Comparison of ENCODE assay signal across 16 cellular contexts in the genomic region with DNA sequence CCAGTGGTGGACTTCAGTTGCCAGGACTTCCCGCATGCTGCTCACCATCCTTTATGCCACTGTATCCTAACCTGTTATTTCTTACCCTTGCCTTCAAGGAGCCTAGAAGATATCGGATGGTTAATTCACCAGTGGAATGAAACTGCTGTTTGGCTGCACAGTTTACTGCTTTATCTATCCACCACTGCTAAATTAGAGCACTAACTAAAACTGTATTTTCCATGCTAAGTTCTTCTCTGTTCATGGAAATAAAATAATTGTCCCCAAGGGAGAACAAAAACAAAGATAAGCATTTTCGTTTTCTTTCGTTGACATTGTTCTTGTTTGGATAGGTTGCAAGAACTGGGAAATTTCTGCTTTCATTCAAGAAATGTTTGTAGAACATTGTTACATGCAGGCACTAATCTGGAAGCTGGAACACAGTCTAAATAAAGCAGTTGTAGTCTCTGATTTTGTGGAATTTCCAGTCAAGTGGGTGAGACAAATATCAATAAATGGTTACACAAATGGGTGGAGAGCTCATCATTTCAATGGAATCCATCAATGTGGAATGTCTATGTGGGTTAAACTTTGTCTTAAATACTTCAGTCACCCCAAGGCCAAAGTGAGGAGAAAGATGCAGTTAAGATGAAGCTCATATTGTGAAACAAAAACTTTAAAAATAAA. TPM values are rescaled to one million over a fixed set of nuclear protein-coding genes. Genes with fewer than 3 reads are reported as not detected.
A peak's percentile ranks its signal among the peaks of the same experiment; 100 is the strongest.
DNase-seq lines count a peak whose midpoint lies in the region; ATAC-seq and TF ChIP-seq lines count a peak whose summit lies in the region.
"Had no signal": no experiment of that assay in that cellular context is flagged by ENCODE, and none has a peak within 500 bp of the region (broad histone marks: within the 10 kb centered on the region; RNA-seq: fewer than 3 reads in every experiment).

No MANE protein-coding gene starts in this region.

- ATAC-seq in PC-3: peak; percentile 22
- ATAC-seq in GM21447 (IDR thresholded peaks at IDR 0.05; ENCODE audit: unreplicated experiment): no peak
- ATAC-seq: esophagus mucosa; stimulated activated naive CD8-positive, alpha-beta T cell treated with anti-CD3 and anti-CD28 coated beads, Interleukin-15, amount 100 ng/mL, for 72 hours had no signal

- peak overlapping the region; percentile 79 for H3K27ac ChIP-seq in PC-3 (ENCODE audit: low read length)
- H3K27ac ChIP-seq in fibroblast of lung (ENCODE audit: insufficient read depth, low read length): no peak overlapping the region

- H3K4me1 ChIP-seq in PC-3 (ENCODE audit: insufficient read depth, low read length) (peaks cover 52% of the 10 kb centered on the region), fibroblast of lung (ENCODE audit: control insufficient read depth, extremely low read depth, insufficient read depth, low read length) (peaks cover 5% of the 10 kb centered on the region)

- intact Hi-C loops in PC-3 (cut with micrococcal nuclease): loop anchor here (10.0 kb wide), 1 partner anchor 370 kb away; no protein-coding TSS in a partner anchor

- H3K4me3 ChIP-seq in PC-3 (ENCODE audit: low read length) (peak overlapping the region; percentile 24; the same call in 1 of the 2 replicates), fibroblast of lung (replicated peaks in 1 of 4; ENCODE audit: control extremely low read depth in 1 of 4, insufficient read depth in 1 of 4, low read depth in 3 of 4, low read length in 4 of 4) (no peak overlapping the region)
- H3K4me3 ChIP-seq: left lung had no signal

- no peaks in the 10 kb centered on the region for H3K9me2 ChIP-seq in PC-3 (replicated peaks; ENCODE audit: low read length)

- peak; percentile 48 for DNase-seq in EH (ENCODE audit: low read depth)
- peak; percentile 86 for DNase-seq in PC-3
- peak; percentile 34 to 49 for DNase-seq in fibroblast of lung (ENCODE audit: low read depth in 2 of 2)
- no peak for DNase-seq in progenitor cell of endocrine pancreas (ENCODE audit: low spot score, unreplicated experiment)
- DNase-seq in GDM1 (lab: John Stamatoyannopoulos, UW): no peak
- DNase-seq in GF-D8 (lab: John Stamatoyannopoulos, UW): no peak
- DNase-seq in SK-N-DZ (ENCODE audit: low spot score): no peak
- DNase-seq: activated B cell treated with CpG ODN at 0.5 μM for 24 hours; activated effector memory CD4-positive, alpha-beta T cell treated with anti-CD3 and anti-CD28 coated beads, Interleukin-2, amount 50 U/mL, for 16 hours; anterior cingulate cortex; left lung; NCI-H510A; stimulated activated naive CD8-positive, alpha-beta T cell treated with anti-CD3 and anti-CD28 coated beads, Interleukin-15, amount 100 ng/mL, for 72 hours had no signal

- H3K9me3 Mint-ChIP-seq in progenitor cell of endocrine pancreas (ENCODE audit: low read depth): no peaks in the 10 kb centered on the region
- H3K9me3 Mint-ChIP-seq: activated B cell treated with CpG ODN at 0.5 μM for 24 hours; stimulated activated naive CD8-positive, alpha-beta T cell treated with anti-CD3 and anti-CD28 coated beads, Interleukin-15, amount 100 ng/mL, for 72 hours had no signal

- H3K36me3 ChIP-seq in PC-3 (ENCODE audit: low read depth, low read length) (no peaks in the 10 kb centered on the region), fibroblast of lung (ENCODE audit: control insufficient read depth, insufficient read depth, low read length) (no peaks in the 10 kb centered on the region)
- H3K36me3 ChIP-seq: left lung had no signal

- H2AFZ ChIP-seq in PC-3 (ENCODE audit: low read length): 0 out of 2 replicates have a peak overlapping the region, but pooled peaks have one; percentile 1
- peak overlapping the region; percentile 11 for H2AFZ ChIP-seq in fibroblast of lung (ENCODE audit: low read length)

- H3K79me2 ChIP-seq in PC-3 (ENCODE audit: low read length) (no peaks in the 10 kb centered on the region), fibroblast of lung (ENCODE audit: control insufficient read depth, insufficient read depth, low read length) (no peaks in the 10 kb centered on the region)

- peaks cover 11% of the 10 kb centered on the region for H3F3A ChIP-seq in PC-3 (ENCODE audit: low read length, unreplicated experiment)

- no peak overlapping the region for H3K4me3 Mint-ChIP-seq in progenitor cell of endocrine pancreas (ENCODE audit: low read depth)
- H3K4me3 Mint-ChIP-seq: activated B cell treated with CpG ODN at 0.5 μM for 24 hours; stimulated activated naive CD8-positive, alpha-beta T cell treated with anti-CD3 and anti-CD28 coated beads, Interleukin-15, amount 100 ng/mL, for 72 hours had no signal

- H3K27me3 Mint-ChIP-seq in progenitor cell of endocrine pancreas: no peaks in the 10 kb centered on the region
- H3K27me3 Mint-ChIP-seq: stimulated activated naive CD8-positive, alpha-beta T cell treated with anti-CD3 and anti-CD28 coated beads, Interleukin-15, amount 100 ng/mL, for 72 hours had no signal

- peak overlapping the region; percentile 43 for H3K27ac Mint-ChIP-seq in progenitor cell of endocrine pancreas
- H3K27ac Mint-ChIP-seq: activated B cell treated with CpG ODN at 0.5 μM for 24 hours; stimulated activated naive CD8-positive, alpha-beta T cell treated with anti-CD3 and anti-CD28 coated beads, Interleukin-15, amount 100 ng/mL, for 72 hours had no signal

- no peaks in the 10 kb centered on the region for H4K20me1 ChIP-seq in PC-3 (ENCODE audit: low read length)
- no peaks in the 10 kb centered on the region for H4K20me1 ChIP-seq in fibroblast of lung (ENCODE audit: control insufficient read depth, extremely low read depth, insufficient read depth, low read length)

- no peak for TF ChIP-seq CTCF in PC-3 (conservative IDR thresholded peaks at IDR 0.05; ENCODE audit: low read depth, low read length)
- no peak for TF ChIP-seq CTCF in fibroblast of lung (conservative IDR thresholded peaks at IDR 0.05 in 1 of 2, IDR thresholded peaks at IDR 0.05 in 1 of 2; ENCODE audit: low read depth in 1 of 2, low read length in 2 of 2)
- TF ChIP-seq CTCF in progenitor cell of endocrine pancreas (IDR thresholded peaks at IDR 0.05; ENCODE audit: unreplicated experiment): no peak

- POLR2A ChIA-PET in PC-3 (lab: Charles Lee; ENCODE audit: unreplicated experiment): interaction anchor here (0.5 to 0.9 kb wide), 8 partner anchors 47 to 323 kb away, joined by 3 to 11 read pairs (median 4); a partner anchor contains a TSS

- CTCF ChIA-PET in PC-3 (lab: Charles Lee): no interaction called here

- H3K4me2 ChIP-seq in PC-3 (ENCODE audit: low read length): peak overlapping the region; percentile 61
- peak overlapping the region; percentile 41 for H3K4me2 ChIP-seq in fibroblast of lung (ENCODE audit: extremely low read depth, insufficient read depth, low read length)

- no peaks in the 10 kb centered on the region for H3K27me3 ChIP-seq in PC-3 (ENCODE audit: low read length)
- no peaks in the 10 kb centered on the region for H3K27me3 ChIP-seq in fibroblast of lung (ENCODE audit: control insufficient read depth, insufficient read depth, low read length)
- H3K27me3 ChIP-seq: left lung had no signal

- H3K9me3 ChIP-seq in PC-3 (ENCODE audit: low read length) (no peaks in the 10 kb centered on the region), fibroblast of lung (ENCODE audit: control insufficient read depth, insufficient read depth, low read depth, low read length) (no peaks in the 10 kb centered on the region)
- H3K9me3 ChIP-seq: left lung had no signal

- TSS peak; percentile 87 for BruUV-seq in PC-3 (replicated peaks; lab: Mats Ljungman, UMichigan)

- no peaks in the 10 kb centered on the region for H3K36me3 Mint-ChIP-seq in progenitor cell of endocrine pancreas (ENCODE audit: insufficient read depth)

- peaks cover 11% of the 10 kb centered on the region for H3K4me1 Mint-ChIP-seq in progenitor cell of endocrine pancreas (ENCODE audit: low read depth)

- H3K9ac ChIP-seq in PC-3 (ENCODE audit: low read length): peak overlapping the region; percentile 46
- no peak overlapping the region for H3K9ac ChIP-seq in fibroblast of lung (ENCODE audit: insufficient read depth, low read length)

RNA-seq across cellular contexts. Expression of a gene that starts 5.8 kb away (rescaled TPM):
- total RNA-seq in PC-3 (2014; rRNA removed): 360 and 477 TPM in 2 replicates
- total RNA-seq in fibroblast of lung: 1.3 TPM in 2 replicates
- polyA plus RNA-seq in fibroblast of lung: 1.2 and 1.4 TPM in 2 replicates
- polyA plus RNA-seq in fibroblast of lung (2012): 0.82 and 1.5 TPM in 2 replicates
- 3.7 and 4.6 TPM in 2 replicates for polyA minus RNA-seq in fibroblast of lung (ENCODE audit: low replicate concordance)
- 0.84 and 1.1 TPM in 2 replicates for total RNA-seq in progenitor cell of endocrine pancreas
- not detected in 2 replicates for polyA plus RNA-seq in SK-N-DZ (2014; cell fraction: cytosol; rRNA removed)
- 0.80 TPM in 1 of 2 replicates, not detected in the other for polyA plus RNA-seq in SK-N-DZ (2014; cell fraction: nucleus; rRNA removed)
- total RNA-seq: H1 had no signal
- polyA plus RNA-seq: H1 had no signal

Comparison
In these comparisons a context has a peak if more than half of its experiments do, and no peak if none do; other contexts are left out.
1. DNase-seq: peak in EH (single experiment), PC-3 (single experiment) and fibroblast of lung (2 of 2); none in progenitor cell of endocrine pancreas (single experiment), GDM1 (single experiment), GF-D8 (single experiment) and SK-N-DZ (single experiment).
2. RNA of a gene that starts 5.8 kb away (total RNA-seq): 360 to 477 TPM in PC-3; 1.3 TPM in fibroblast of lung and 0.84 to 1.1 TPM in progenitor cell of endocrine pancreas; every median in the first group is over 100 times any median in the second.